ENCODE assay signal across 34 cellular contexts in genomic region chr10:1872151-1872726, GRCh38.
"Had no signal": no experiment of that assay in that cellular context is flagged by ENCODE, and none has a peak within 500 bp of the region (broad histone marks: within the 10 kb centered on the region; RNA-seq: fewer than 3 reads in every experiment).

No MANE protein-coding gene starts in this region.

- H3K36me3 ChIP-seq: brain microvascular endothelial cell, gastrocnemius medialis, heart left ventricle, WERI-Rb-1 had no signal

- H3K9me3 ChIP-seq: gastrocnemius medialis had no signal

- ATAC-seq: activated CD4-positive, CD25-positive, alpha-beta regulatory T cell treated with anti-CD3 and anti-CD28 coated beads, Interleukin-2, amount 50 U/mL, for 24 hours; activated T-cell treated with anti-CD3 and anti-CD28 coated beads, Interleukin-2, amount 50 U/mL, for 72 hours; activated T-helper 17 cell treated with anti-CD3 and anti-CD28 coated beads, Interleukin-2, amount 50 U/mL, for 72 hours; esophagus mucosa; foreskin keratinocyte; gastrocnemius medialis; heart left ventricle; T-helper 17 cell had no signal

- H3K27me3 ChIP-seq: brain microvascular endothelial cell, foreskin keratinocyte, gastrocnemius medialis had no signal

- H3K27ac Mint-ChIP-seq: activated B cell treated with CpG ODN at 0.5 μM for 24 hours; activated CD4-positive, alpha-beta memory T cell treated with anti-CD3 and anti-CD28 coated beads, Interleukin-2, amount 10 ng/mL, durations not matched to agents 7 days and 5 days; activated naive CD8-positive, alpha-beta T cell; activated T-cell treated with anti-CD3 and anti-CD28 coated beads, Interleukin-2, amount 50 U/mL, for 24 hours; activated T-cell treated with anti-CD3 and anti-CD28 coated beads, Interleukin-2, amount 50 U/mL, for 72 hours; activated T-helper 17 cell treated with anti-CD3 and anti-CD28 coated beads, Interleukin-2, amount 50 U/mL, for 72 hours; dendritic cell treated with granulocyte-macrophage colony-stimulating factor and Interleukin-4, amounts not matched to agents 40 ng/mL and 50 ng/mL, for 4 days; endodermal cell; T-helper 17 cell; T-helper 2 cell treated with Interferon-gamma antibody and Interleukin-4, amounts not matched to agents 5 μg/mL and 100 μg/mL, for 36 hours had no signal

- H3K27me3 Mint-ChIP-seq: activated CD4-positive, alpha-beta memory T cell treated with anti-CD3 and anti-CD28 coated beads, Interleukin-2, amount 10 ng/mL, durations not matched to agents 7 days and 5 days; activated naive CD8-positive, alpha-beta T cell; dendritic cell treated with granulocyte-macrophage colony-stimulating factor and Interleukin-4, amounts not matched to agents 40 ng/mL and 50 ng/mL, for 4 days had no signal

- H3K9me3 Mint-ChIP-seq: activated B cell treated with CpG ODN at 0.5 μM for 24 hours; activated CD4-positive, alpha-beta memory T cell treated with anti-CD3 and anti-CD28 coated beads, Interleukin-2, amount 10 ng/mL, durations not matched to agents 7 days and 5 days; activated T-cell treated with anti-CD3 and anti-CD28 coated beads, Interleukin-2, amount 50 U/mL, for 24 hours; activated T-cell treated with anti-CD3 and anti-CD28 coated beads, Interleukin-2, amount 50 U/mL, for 72 hours; activated T-helper 17 cell treated with anti-CD3 and anti-CD28 coated beads, Interleukin-2, amount 50 U/mL, for 72 hours; central memory CD8-positive, alpha-beta T cell; T-helper 2 cell treated with Interferon-gamma antibody and Interleukin-4, amounts not matched to agents 5 μg/mL and 100 μg/mL, for 36 hours had no signal

- H3K4me3 Mint-ChIP-seq: activated B cell treated with CpG ODN at 0.5 μM for 24 hours; activated CD4-positive, alpha-beta memory T cell treated with anti-CD3 and anti-CD28 coated beads, Interleukin-2, amount 10 ng/mL, durations not matched to agents 7 days and 5 days; activated naive CD8-positive, alpha-beta T cell; activated T-cell treated with anti-CD3 and anti-CD28 coated beads, Interleukin-2, amount 50 U/mL, for 24 hours; activated T-cell treated with anti-CD3 and anti-CD28 coated beads, Interleukin-2, amount 50 U/mL, for 72 hours; activated T-helper 17 cell treated with anti-CD3 and anti-CD28 coated beads, Interleukin-2, amount 50 U/mL, for 72 hours; central memory CD8-positive, alpha-beta T cell; dendritic cell treated with granulocyte-macrophage colony-stimulating factor and Interleukin-4, amounts not matched to agents 40 ng/mL and 50 ng/mL, for 4 days; endodermal cell; T-helper 17 cell; T-helper 2 cell treated with Interferon-gamma antibody and Interleukin-4, amounts not matched to agents 5 μg/mL and 100 μg/mL, for 36 hours had no signal

- H3K4me3 ChIP-seq: coronary artery, dorsolateral prefrontal cortex, gastrocnemius medialis, heart left ventricle had no signal

- H3K27ac ChIP-seq: brain microvascular endothelial cell, coronary artery, dorsolateral prefrontal cortex, foreskin keratinocyte, gastrocnemius medialis, heart left ventricle, WERI-Rb-1 had no signal

- FAIRE-seq: astrocyte, bronchial epithelial cell had no signal

- H3K4me1 ChIP-seq: foreskin keratinocyte, gastrocnemius medialis, heart left ventricle had no signal

- H3K4me1 Mint-ChIP-seq: activated B cell treated with CpG ODN at 0.5 μM for 24 hours; activated CD4-positive, alpha-beta memory T cell treated with anti-CD3 and anti-CD28 coated beads, Interleukin-2, amount 10 ng/mL, durations not matched to agents 7 days and 5 days; activated T-helper 17 cell treated with anti-CD3 and anti-CD28 coated beads, Interleukin-2, amount 50 U/mL, for 72 hours; central memory CD8-positive, alpha-beta T cell had no signal

- DNase-seq: activated B cell treated with CpG ODN at 0.5 μM for 24 hours; activated CD4-positive, alpha-beta memory T cell treated with anti-CD3 and anti-CD28 coated beads, Interleukin-2, amount 10 ng/mL, durations not matched to agents 7 days and 5 days; activated CD4-positive, alpha-beta T cell treated with anti-CD3 and anti-CD28 coated beads for 48 hours; activated CD8-positive, alpha-beta memory T cell treated with anti-CD3 and anti-CD28 coated beads, Interleukin-2, amount 50 U/mL, for 48 hours; activated effector memory CD4-positive, alpha-beta T cell treated with Interleukin-2 at 50 U/mL for 16 hours; activated gamma-delta T cell treated with Interleukin-2 at 50 U/mL for 16 hours; activated naive CD4-positive, alpha-beta T cell treated with anti-CD3 and anti-CD28 coated beads, Interleukin-2, amount 50 U/mL, for 16 hours; activated naive CD4-positive, alpha-beta T cell treated with Interleukin-2 at 50 U/mL for 16 hours; activated T-cell treated with anti-CD3 and anti-CD28 coated beads for 4 hours; activated T-cell treated with anti-CD3 and anti-CD28 coated beads, Interleukin-2, amount 50 U/mL, for 24 hours; activated T-cell treated with anti-CD3 and anti-CD28 coated beads, Interleukin-2, amount 50 U/mL, for 72 hours; amniotic stem cell; brain microvascular endothelial cell; dorsolateral prefrontal cortex; effector memory CD4-positive, alpha-beta T cell; endodermal cell; foreskin keratinocyte; gastrocnemius medialis; glutamatergic neuron; heart left ventricle; T-helper 1 cell; T-helper 17 cell; T1000; WERI-Rb-1 had no signal
